1 cellular context compared by ENCODE assay signal in genomic region chr14:104149617-104150141, GRCh38.
TF ChIP-seq lines count a peak whose summit lies in the region.

No MANE protein-coding gene starts in this region.

TF ChIP-seq in HEK293, 187 proteins besides CTCF, POLR2A, EP300 and RAD21 (continued from another document and continues in another):
- TF ChIP-seq ZBTB26 (tag by site-specific recombination; optimal IDR thresholded peaks at IDR 0.05) (no peak), ZNF121 (tag by site-specific recombination; IDR thresholded peaks at IDR 0.05) (no peak), ZNF398 (tag by site-specific recombination; IDR thresholded peaks at IDR 0.05) (peak; percentile 59), ZNF174 (tag by site-specific recombination; IDR thresholded peaks at IDR 0.05) (no peak), ZBTB17 (tag by site-specific recombination; IDR thresholded peaks at IDR 0.05) (peak; percentile 93), ZNF169 (tag by site-specific recombination; IDR thresholded peaks at IDR 0.05) (no peak), ZNF132 (tag by site-specific recombination; IDR thresholded peaks at IDR 0.05; ENCODE audit: borderline replicate concordance) (no peak), REST (tag by site-specific recombination; IDR thresholded peaks at IDR 0.05) (no peak), OSR2 (tag by site-specific recombination; IDR thresholded peaks at IDR 0.05) (no peak), ZNF37A (tag by site-specific recombination; IDR thresholded peaks at IDR 0.05) (no peak), REPIN1 (tag by site-specific recombination; IDR thresholded peaks at IDR 0.05; ENCODE audit: low read depth) (no peak), ZNF600 (tag by site-specific recombination; IDR thresholded peaks at IDR 0.05) (peak; percentile 91), ZNF26 (tag by site-specific recombination; IDR thresholded peaks at IDR 0.05) (no peak), ZBTB8A (tag by site-specific recombination; IDR thresholded peaks at IDR 0.05) (peak; percentile 84), IKZF3 (tag by site-specific recombination; IDR thresholded peaks at IDR 0.05) (peak; percentile 66), KLF17 (tag by site-specific recombination; IDR thresholded peaks at IDR 0.05) (peak; percentile 70), RBAK (tag by site-specific recombination; IDR thresholded peaks at IDR 0.05) (no peak), ZXDB (tag by site-specific recombination; IDR thresholded peaks at IDR 0.05) (peak; percentile 54; the same call in 1 of the 2 replicates), ZNF335 (tag by site-specific recombination; conservative IDR thresholded peaks at IDR 0.05) (peak; percentile 53; the same call in 1 of the 2 replicates), ZIC2 (tag by site-specific recombination; IDR thresholded peaks at IDR 0.05) (peak; percentile 29), MZF1 (tag by site-specific recombination; IDR thresholded peaks at IDR 0.05; ENCODE audit: borderline replicate concordance) (peak; percentile 78; the same call in 1 of the 2 replicates), ZNF623 (tag by site-specific recombination; IDR thresholded peaks at IDR 0.05) (no peak), GLIS2 (tag by site-specific recombination; IDR thresholded peaks at IDR 0.05) (peak; percentile 81), ZNF274 (IDR thresholded peaks at IDR 0.05; ENCODE audit: low read length) (no peak), ZNF274 (tag by site-specific recombination; IDR thresholded peaks at IDR 0.05; ENCODE audit: borderline replicate concordance) (no peak), ZFP69B (tag by site-specific recombination; IDR thresholded peaks at IDR 0.05) (no peak), SP2 (tag by site-specific recombination; IDR thresholded peaks at IDR 0.05) (peak; percentile 34; the same call in 1 of the 2 replicates), ZNF10 (tag by site-specific recombination; IDR thresholded peaks at IDR 0.05) (no peak), KLF1 (tag by site-specific recombination; IDR thresholded peaks at IDR 0.05) (no peak), ZNF792 (tag by site-specific recombination; IDR thresholded peaks at IDR 0.05) (no peak), ZNF18 (tag by site-specific recombination; IDR thresholded peaks at IDR 0.05) (no peak), ZBTB6 (tag by site-specific recombination; IDR thresholded peaks at IDR 0.05) (peak; percentile 27; the same call in 1 of the 2 replicates), ZBTB44 (tag by site-specific recombination; IDR thresholded peaks at IDR 0.05) (no peak), ZNF555 (tag by site-specific recombination; conservative IDR thresholded peaks at IDR 0.05) (no peak), ZNF830 (tag by site-specific recombination; IDR thresholded peaks at IDR 0.05; ENCODE audit: low read depth) (no peak), INSM2 (tag by site-specific recombination; IDR thresholded peaks at IDR 0.05) (no peak), ZFP37 (tag by site-specific recombination; IDR thresholded peaks at IDR 0.05) (no peak), ZNF530 (tag by site-specific recombination; IDR thresholded peaks at IDR 0.05; ENCODE audit: low read depth) (no peak), TRIM28 (IDR thresholded peaks at IDR 0.05; ENCODE audit: borderline replicate concordance, low read length) (no peak), ZNF529 (tag by site-specific recombination; IDR thresholded peaks at IDR 0.05; ENCODE audit: insufficient replicate concordance) (no peak), ZNF664 (tag by site-specific recombination; IDR thresholded peaks at IDR 0.05) (no peak), ZNF658 (tag by site-specific recombination; IDR thresholded peaks at IDR 0.05) (no peak), ZEB2 (tag by site-specific recombination; IDR thresholded peaks at IDR 0.05) (no peak), ZNF585B (tag by site-specific recombination; IDR thresholded peaks at IDR 0.05) (no peak), YY1 (tag by site-specific recombination; IDR thresholded peaks at IDR 0.05) (no peak), ZNF366 (tag by site-specific recombination; conservative IDR thresholded peaks at IDR 0.05) (no peak), ZNF629 (tag by site-specific recombination; IDR thresholded peaks at IDR 0.05) (no peak), ZNF184 (tag by site-specific recombination; IDR thresholded peaks at IDR 0.05) (no peak), ZNF114 (tag by site-specific recombination; IDR thresholded peaks at IDR 0.05) (no peak), BCL11A (tag by site-specific recombination; IDR thresholded peaks at IDR 0.05; ENCODE audit: low read depth) (peak; percentile 60; the same call in 1 of the 2 replicates), GLI4 (tag by site-specific recombination; IDR thresholded peaks at IDR 0.05) (no peak), EGR2 (tag by site-specific recombination; IDR thresholded peaks at IDR 0.05; ENCODE audit: low read depth) (no peak), ZNF140 (tag by site-specific recombination; IDR thresholded peaks at IDR 0.05) (no peak), FEZF1 (tag by site-specific recombination; IDR thresholded peaks at IDR 0.05) (no peak), SP7 (tag by site-specific recombination; IDR thresholded peaks at IDR 0.05) (peak; percentile 31; the same call in 1 of the 2 replicates), ZNF146 (tag by site-specific recombination; IDR thresholded peaks at IDR 0.05) (0 out of 2 replicates have a peak, but pooled peaks have one; percentile 6), ZNF266 (tag by site-specific recombination; IDR thresholded peaks at IDR 0.05; ENCODE audit: low read depth) (no peak), KLF16 (tag by site-specific recombination; IDR thresholded peaks at IDR 0.05) (no peak), ZNF423 (tag by site-specific recombination; IDR thresholded peaks at IDR 0.05) (peak; percentile 42; the same call in 1 of the 2 replicates), ZSCAN16 (tag by site-specific recombination; IDR thresholded peaks at IDR 0.05) (no peak), ZNF660 (tag by site-specific recombination; IDR thresholded peaks at IDR 0.05) (peak; percentile 36; the same call in 1 of the 2 replicates), ZSCAN23 (tag by site-specific recombination; IDR thresholded peaks at IDR 0.05) (no peak), ZNF426 (tag by site-specific recombination; IDR thresholded peaks at IDR 0.05) (no peak)
